1 cellular context compared by ENCODE assay signal in genomic region chr10:102038410-102038809, GRCh38.
TF ChIP-seq lines count a peak whose summit lies in the region.

No MANE protein-coding gene starts in this region.

TF ChIP-seq in HepG2, 621 proteins besides CTCF, POLR2A, EP300 and RAD21:
- TF ChIP-seq, protein P1, sequence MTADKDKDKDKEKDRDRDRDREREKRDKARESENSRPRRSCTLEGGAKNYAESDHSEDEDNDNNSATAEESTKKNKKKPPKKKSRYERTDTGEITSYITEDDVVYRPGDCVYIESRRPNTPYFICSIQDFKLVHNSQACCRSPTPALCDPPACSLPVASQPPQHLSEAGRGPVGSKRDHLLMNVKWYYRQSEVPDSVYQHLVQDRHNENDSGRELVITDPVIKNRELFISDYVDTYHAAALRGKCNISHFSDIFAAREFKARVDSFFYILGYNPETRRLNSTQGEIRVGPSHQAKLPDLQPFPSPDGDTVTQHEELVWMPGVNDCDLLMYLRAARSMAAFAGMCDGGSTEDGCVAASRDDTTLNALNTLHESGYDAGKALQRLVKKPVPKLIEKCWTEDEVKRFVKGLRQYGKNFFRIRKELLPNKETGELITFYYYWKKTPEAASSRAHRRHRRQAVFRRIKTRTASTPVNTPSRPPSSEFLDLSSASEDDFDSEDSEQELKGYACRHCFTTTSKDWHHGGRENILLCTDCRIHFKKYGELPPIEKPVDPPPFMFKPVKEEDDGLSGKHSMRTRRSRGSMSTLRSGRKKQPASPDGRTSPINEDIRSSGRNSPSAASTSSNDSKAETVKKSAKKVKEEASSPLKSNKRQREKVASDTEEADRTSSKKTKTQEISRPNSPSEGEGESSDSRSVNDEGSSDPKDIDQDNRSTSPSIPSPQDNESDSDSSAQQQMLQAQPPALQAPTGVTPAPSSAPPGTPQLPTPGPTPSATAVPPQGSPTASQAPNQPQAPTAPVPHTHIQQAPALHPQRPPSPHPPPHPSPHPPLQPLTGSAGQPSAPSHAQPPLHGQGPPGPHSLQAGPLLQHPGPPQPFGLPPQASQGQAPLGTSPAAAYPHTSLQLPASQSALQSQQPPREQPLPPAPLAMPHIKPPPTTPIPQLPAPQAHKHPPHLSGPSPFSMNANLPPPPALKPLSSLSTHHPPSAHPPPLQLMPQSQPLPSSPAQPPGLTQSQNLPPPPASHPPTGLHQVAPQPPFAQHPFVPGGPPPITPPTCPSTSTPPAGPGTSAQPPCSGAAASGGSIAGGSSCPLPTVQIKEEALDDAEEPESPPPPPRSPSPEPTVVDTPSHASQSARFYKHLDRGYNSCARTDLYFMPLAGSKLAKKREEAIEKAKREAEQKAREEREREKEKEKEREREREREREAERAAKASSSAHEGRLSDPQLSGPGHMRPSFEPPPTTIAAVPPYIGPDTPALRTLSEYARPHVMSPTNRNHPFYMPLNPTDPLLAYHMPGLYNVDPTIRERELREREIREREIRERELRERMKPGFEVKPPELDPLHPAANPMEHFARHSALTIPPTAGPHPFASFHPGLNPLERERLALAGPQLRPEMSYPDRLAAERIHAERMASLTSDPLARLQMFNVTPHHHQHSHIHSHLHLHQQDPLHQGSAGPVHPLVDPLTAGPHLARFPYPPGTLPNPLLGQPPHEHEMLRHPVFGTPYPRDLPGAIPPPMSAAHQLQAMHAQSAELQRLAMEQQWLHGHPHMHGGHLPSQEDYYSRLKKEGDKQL (CRISPR knock-in tag; IDR thresholded peaks at IDR 0.05; ENCODE audit: low read depth): no peak
